In the genomic region with DNA sequence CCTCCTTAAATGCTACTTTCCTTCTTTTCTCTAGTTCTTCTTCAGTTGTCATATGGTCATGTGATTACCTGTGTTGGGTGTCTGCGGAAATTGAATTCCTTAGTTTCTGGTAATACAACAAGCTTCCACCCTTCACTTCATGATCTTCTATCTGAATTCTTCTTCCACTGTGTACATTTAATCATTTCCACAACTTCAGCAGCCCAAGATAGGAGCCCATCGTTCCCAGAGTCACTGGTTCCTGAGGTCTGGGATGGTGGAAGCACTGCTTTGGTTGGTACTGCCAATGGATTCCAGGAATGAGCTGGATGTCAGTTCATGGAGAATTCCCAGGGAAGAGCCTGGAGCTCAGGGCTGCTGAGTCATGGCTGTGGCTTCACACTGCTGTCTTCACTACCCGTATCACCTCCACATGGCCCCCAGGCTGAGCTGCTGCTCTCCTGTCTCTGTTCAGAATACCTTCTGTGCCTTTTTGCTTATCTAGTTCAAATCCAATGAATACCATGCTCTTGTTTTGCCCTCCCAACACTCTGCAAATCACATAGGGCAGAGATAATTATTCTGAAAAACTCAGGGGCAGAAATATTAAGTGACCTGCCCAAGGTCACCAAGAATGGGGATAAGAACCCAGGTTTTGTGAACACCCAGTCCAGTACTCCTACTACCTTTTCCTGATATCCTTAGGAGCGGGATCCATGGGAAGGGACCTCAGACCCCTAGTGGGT, we compare ENCODE assay signal across 8 cellular contexts.
DNase-seq lines count a peak whose midpoint lies in the region; ATAC-seq, FAIRE-seq and TF ChIP-seq lines count a peak whose summit lies in the region.

No MANE protein-coding gene starts in this region.

- H3K4me3 ChIP-seq in IMR-90 (ENCODE audit: insufficient read depth, low read depth, low read length), result no peak overlapping the region
- H3K4me3 ChIP-seq in K562, result no peak overlapping the region
- H3K4me3 ChIP-seq in mucosa of rectum (ENCODE audit: low read length in 2 of 2), result peak overlapping the region in 1 of 2 donors; percentile 34
- no peak overlapping the region for H3K4me3 ChIP-seq in A673 (ENCODE audit: low read depth, low read length, poor library complexity, severe bottlenecking)

- H3K27ac ChIP-seq in C4-2B, result 0 out of 2 replicates have a peak overlapping the region, but pooled peaks have one; percentile 13
- no peak overlapping the region for H3K27ac ChIP-seq in IMR-90 (ENCODE audit: insufficient read depth, low read length)
- H3K27ac ChIP-seq in K562 (ENCODE audit: extremely low read depth, low read depth, low read length), result peak overlapping the region; percentile 76
- peak overlapping the region; percentile 78 to 84 for H3K27ac ChIP-seq in mucosa of rectum (ENCODE audit: low read depth in 2 of 2, low read length in 2 of 2)
- H3K27ac ChIP-seq in A673 (ENCODE audit: low read depth, low read length, poor library complexity, severe bottlenecking), result no peak overlapping the region

- no peaks in the 10 kb centered on the region for H3K9me1 ChIP-seq in IMR-90 (ENCODE audit: insufficient read depth, low read length)
- no peaks in the 10 kb centered on the region for H3K9me1 ChIP-seq in K562 (ENCODE audit: control insufficient read depth, insufficient read depth, low read length)

- TF ChIP-seq POLR2A in IMR-90 (IDR thresholded peaks at IDR 0.05; ENCODE audit: low read depth, low read length), result no peak
- no peak for TF ChIP-seq POLR2A in K562 (conservative IDR thresholded peaks at IDR 0.05)

- no peak overlapping the region for H3K9ac ChIP-seq in IMR-90 (ENCODE audit: low read depth, low read length)
- peak overlapping the region; percentile 7 to 38; a peak in 2 of 4 replicates for H3K9ac ChIP-seq in K562 (ENCODE audit: insufficient read depth in 1 of 2, low read depth in 2 of 2, low read length in 2 of 2)
- no peak overlapping the region for H3K9ac ChIP-seq in mucosa of rectum (ENCODE audit: low read depth in 1 of 2, low read length in 2 of 2)

- H3K9me3 ChIP-seq in IMR-90 (ENCODE audit: control insufficient read depth, insufficient read depth, low read length) (no peaks in the 10 kb centered on the region), K562 (replicated peaks; ENCODE audit: control insufficient read depth, insufficient read depth, low read depth, low read length) (no peaks in the 10 kb centered on the region), mucosa of rectum (ENCODE audit: control insufficient read depth in 2 of 2, low read length in 2 of 2) (no peaks in the 10 kb centered on the region), A673 (ENCODE audit: low read depth, low read length, poor library complexity, severe bottlenecking) (peaks cover 7% of the 10 kb centered on the region)

- no TSS peak for BruUV-seq in IMR-90 (replicated peaks; lab: Mats Ljungman, UMichigan)
- no TSS peak for BruUV-seq in K562 (replicated peaks; lab: Mats Ljungman, UMichigan)
- no TSS peak for BruUV-seq in A673 (replicated peaks; lab: Mats Ljungman, UMichigan)

- H2AFZ ChIP-seq in IMR-90 (replicated peaks; ENCODE audit: low read length, poor library complexity), result no peak overlapping the region
- H2AFZ ChIP-seq in K562 (ENCODE audit: low read depth, low read length), result peak overlapping the region; percentile 14

- no peak overlapping the region for H2BK20ac ChIP-seq in IMR-90 (ENCODE audit: low read depth, low read length)

- H4K5ac ChIP-seq in IMR-90 (ENCODE audit: low read depth, low read length), result no peak overlapping the region

- no peak overlapping the region; a peak in 1 of 4 replicates for H4K8ac ChIP-seq in IMR-90 (ENCODE audit: low read depth in 2 of 2, low read length in 2 of 2)

- POLR2A ChIA-PET in IMR-90 (lab: Charles Lee; ENCODE audit: unreplicated experiment), result no interaction called here
- POLR2A ChIA-PET in K562 (lab: Yijun Ruan, JAX), result interaction anchor here (0.6 kb wide), 2 partner anchors 10 to 159 kb away, joined by 3 read pairs; no protein-coding TSS in a partner anchor
- POLR2A ChIA-PET in A673 (lab: Charles Lee; ENCODE audit: low non-redundant PET), result no interaction called here

- no peak overlapping the region for H2AK9ac ChIP-seq in IMR-90 (replicated peaks; ENCODE audit: low read depth, low read length, poor library complexity)

- peak; percentile 59 for ATAC-seq in IMR-90 (ENCODE audit: low read depth)
- peak; percentile 75 for ATAC-seq in K562
- no peak for ATAC-seq in GM21717 (IDR thresholded peaks at IDR 0.05; ENCODE audit: unreplicated experiment)

- H3K27me3 ChIP-seq in IMR-90 (ENCODE audit: control insufficient read depth, insufficient read depth, low read length) (no peaks in the 10 kb centered on the region), K562 (ENCODE audit: control insufficient read depth in 2 of 2, insufficient read depth in 2 of 2, low read length in 2 of 2) (no peaks in the 10 kb centered on the region), mucosa of rectum (ENCODE audit: control insufficient read depth in 2 of 2, insufficient read depth in 2 of 2, low read length in 2 of 2) (no peaks in the 10 kb centered on the region), A673 (replicated peaks; ENCODE audit: insufficient read depth, low read depth, low read length, poor library complexity) (no peaks in the 10 kb centered on the region)

- no peak overlapping the region for H2BK5ac ChIP-seq in IMR-90 (ENCODE audit: low read depth, low read length, poor library complexity, severe bottlenecking)

- no peak for TF ChIP-seq EP300 in K562 (IDR thresholded peaks at IDR 0.05; ENCODE audit: low read length)

- no peak overlapping the region for H3K56ac ChIP-seq in IMR-90 (ENCODE audit: extremely low read depth, insufficient read depth, low read length)

- H3K4me2 ChIP-seq in IMR-90 (ENCODE audit: low read depth, low read length) (no peak overlapping the region), K562 (ENCODE audit: insufficient read depth, low read length) (peak overlapping the region; percentile 32; the same call in 1 of the 2 replicates)

- no peak overlapping the region for H3K18ac ChIP-seq in IMR-90 (ENCODE audit: low read depth, low read length)

- no peak overlapping the region; the same call in 1 of the 2 replicates for H2BK120ac ChIP-seq in IMR-90 (ENCODE audit: low read depth, low read length)

- H2BK15ac ChIP-seq in IMR-90 (ENCODE audit: low read depth, low read length), result peak overlapping the region; percentile 38; the same call in 1 of the 3 replicates

- peak; percentile 76 for FAIRE-seq in K562 (lab: Jason Lieb, UNC)

- dilution Hi-C loops in IMR-90 (cut with HindIII; ENCODE audit: low sequenced_read_pairs, unreplicated experiment), result no loop called here

- no peak overlapping the region for H3K23ac ChIP-seq in IMR-90 (ENCODE audit: low read depth, low read length)

- no peak overlapping the region for H3K14ac ChIP-seq in IMR-90 (replicated peaks; ENCODE audit: low read depth, low read length)

- no peaks in the 10 kb centered on the region for H3K79me1 ChIP-seq in IMR-90 (ENCODE audit: low read depth in 1 of 2, low read length in 2 of 2)

- intact Hi-C loops in IMR-90 (cut with micrococcal nuclease), result no loop called here
- intact Hi-C loops in K562 (cut with micrococcal nuclease), result loop anchor here (5.0 kb wide), 1 partner anchor 43 kb away; no protein-coding TSS in a partner anchor
- intact Hi-C loops in A673 (cut with micrococcal nuclease; ENCODE audit: unreplicated experiment), result no loop called here

- no peaks in the 10 kb centered on the region for H3K36me3 ChIP-seq in IMR-90 (ENCODE audit: control insufficient read depth, insufficient read depth, low read length)
- peaks cover 71% of the 10 kb centered on the region for H3K36me3 ChIP-seq in K562 (ENCODE audit: control insufficient read depth, insufficient read depth, low read length)
- peaks cover 0 to 6% of the 10 kb centered on the region in 2 donors for H3K36me3 ChIP-seq in mucosa of rectum (ENCODE audit: control insufficient read depth in 2 of 2, insufficient read depth in 2 of 2, low read length in 2 of 2)
- H3K36me3 ChIP-seq in A673 (ENCODE audit: insufficient read depth, low read length, poor library complexity, severe bottlenecking), result peaks cover 33% of the 10 kb centered on the region

- DNase-seq in IMR-90 (peak; percentile 56), K562 (ENCODE audit: extremely low read depth in 1 of 4, low spot score in 3 of 4) (peak in 2 of 4 experiments; percentile 33 to 59), A673 (ENCODE audit: low spot score) (no peak), COR-L47 (lab: John Stamatoyannopoulos, UW) (no peak)
- no peak for DNase-seq in stimulated activated naive CD4-positive, alpha-beta T cell (lab: John Stamatoyannopoulos, UW)

- in situ Hi-C loops in IMR-90 (cut with MboI; ENCODE audit: low sequenced_read_pairs), result no loop called here
- in situ Hi-C loops in K562 (cut with MboI), result no loop called here

- H3K79me2 ChIP-seq in K562 (ENCODE audit: control insufficient read depth, insufficient read depth, low read length), result peaks cover 18% of the 10 kb centered on the region

- no peak overlapping the region for H2AK5ac ChIP-seq in IMR-90 (ENCODE audit: low read depth, low read length)

- TF ChIP-seq RAD21 in IMR-90 (IDR thresholded peaks at IDR 0.05; ENCODE audit: low read length), result no peak
- no peak for TF ChIP-seq RAD21 in K562 (CRISPR knock-in tag; conservative IDR thresholded peaks at IDR 0.05 in 1 of 2, IDR thresholded peaks at IDR 0.05 in 1 of 2)

- H3K4me1 ChIP-seq in IMR-90 (ENCODE audit: control insufficient read depth, insufficient read depth, low read length) (no peaks in the 10 kb centered on the region), K562 (replicated peaks in 1 of 2; ENCODE audit: control insufficient read depth in 2 of 2, insufficient read depth in 2 of 2, low read length in 2 of 2) (peaks cover 18 to 31% of the 10 kb centered on the region in 2 experiments), mucosa of rectum (ENCODE audit: control insufficient read depth in 2 of 2, insufficient read depth in 2 of 2, low read length in 2 of 2) (peaks cover 24 to 32% of the 10 kb centered on the region in 2 donors), A673 (ENCODE audit: insufficient read depth, low read length, poor library complexity, severe bottlenecking) (peaks cover 14% of the 10 kb centered on the region)

- no peaks in the 10 kb centered on the region for H4K20me1 ChIP-seq in IMR-90 (ENCODE audit: insufficient read depth, low read length)
- no peaks in the 10 kb centered on the region for H4K20me1 ChIP-seq in K562 (replicated peaks; ENCODE audit: control insufficient read depth, insufficient read depth, low read length)

- no peak overlapping the region for H4K91ac ChIP-seq in IMR-90 (ENCODE audit: insufficient read depth, low read depth, low read length)

- 100% methylated on average over 1 of the region's 4 CpGs; no CpG with 5 or more reads in 1 of the 2 experiments for WGBS in IMR-90 (ENCODE audit: extremely low coverage in 2 of 2, insufficient read length in 1 of 2), 2 experiments
- WGBS in K562 (ENCODE audit: insufficient coverage, low coverage, missing lambda C conversion rate), result 58% methylated on average over 4 of the region's 4 CpGs

- CTCF ChIA-PET in IMR-90 (lab: Yijun Ruan, JAX) (no interaction called here), K562 (lab: Yijun Ruan, JAX; ENCODE audit: low intra/inter-chr PET ratio) (no interaction called here), A673 (lab: Charles Lee) (no interaction called here)

- no peak for TF ChIP-seq CTCF in C4-2B (conservative IDR thresholded peaks at IDR 0.05)
- no peak for TF ChIP-seq CTCF in IMR-90 (conservative IDR thresholded peaks at IDR 0.05; ENCODE audit: low read depth, low read length)
- no peak for TF ChIP-seq CTCF in K562 (IDR thresholded peaks at IDR 0.05 in 2 of 3, conservative IDR thresholded peaks at IDR 0.05 in 1 of 3; ENCODE audit: insufficient read depth in 2 of 3, low read depth in 1 of 3, low read length in 3 of 3)
- no peak for TF ChIP-seq CTCF in A673 (conservative IDR thresholded peaks at IDR 0.05; ENCODE audit: low read depth, low read length)

- no peak overlapping the region for H3K4ac ChIP-seq in IMR-90 (ENCODE audit: low read depth, low read length)

Comparison
In these comparisons a context has a peak if more than half of its experiments do, and no peak if none do; other contexts are left out.
1. H3K27ac ChIP-seq: peak in C4-2B (single experiment), K562 (single experiment) and mucosa of rectum (2 of 2); none in IMR-90 (single experiment) and A673 (single experiment).
2. H3K9ac ChIP-seq: peak in K562 (2 of 2); none in IMR-90 (single experiment) and mucosa of rectum (0 of 2).